ENCODE assay signal across 1 cellular context in genomic region chr3:12875857-12876451, GRCh38.
TF ChIP-seq lines count a peak whose summit lies in the region.

No MANE protein-coding gene starts in this region.

TF ChIP-seq in K562, 482 proteins besides CTCF, POLR2A, EP300 and RAD21 (continued from another document and continues in another):
- TF ChIP-seq ZNF511 (CRISPR knock-in tag; IDR thresholded peaks at IDR 0.05) (no peak; the same call in 1 of the 2 replicates), ETS2 (tag; IDR thresholded peaks at IDR 0.05; ENCODE audit: borderline replicate concordance, poor library complexity, severe bottlenecking) (no peak), FOXK1 (CRISPR knock-in tag; IDR thresholded peaks at IDR 0.05; ENCODE audit: borderline replicate concordance) (no peak), CBX8 (IDR thresholded peaks at IDR 0.05; ENCODE audit: borderline replicate concordance, extremely low read depth, low read depth, low read length, poor library complexity, severe bottlenecking) (no peak), SLC30A9 (CRISPR knock-in tag; IDR thresholded peaks at IDR 0.05) (no peak), PHF21A (IDR thresholded peaks at IDR 0.05; ENCODE audit: borderline replicate concordance, low read depth) (no peak), ZNF239 (CRISPR knock-in tag; IDR thresholded peaks at IDR 0.05) (no peak), JUN (IDR thresholded peaks at IDR 0.05; ENCODE audit: borderline replicate concordance, low read depth, low read length) (no peak), JUN (CRISPR knock-in tag; IDR thresholded peaks at IDR 0.05; ENCODE audit: borderline replicate concordance) (no peak), DDX20 (tag; IDR thresholded peaks at IDR 0.05; ENCODE audit: low read depth) (no peak), ZNF644 (tag; IDR thresholded peaks at IDR 0.05; ENCODE audit: low read depth) (no peak), HEY1 (CRISPR knock-in tag; IDR thresholded peaks at IDR 0.05; ENCODE audit: borderline replicate concordance) (no peak), CHD4 (IDR thresholded peaks at IDR 0.05; ENCODE audit: insufficient read depth, insufficient replicate concordance, low read depth, low read length, poor library complexity, severe bottlenecking) (no peak), ZNF232 (CRISPR knock-in tag; IDR thresholded peaks at IDR 0.05) (no peak), ZFP36 (IDR thresholded peaks at IDR 0.05; ENCODE audit: low read depth, low read length, partially characterized antibody) (no peak), ZNF175 (CRISPR knock-in tag; IDR thresholded peaks at IDR 0.05; ENCODE audit: low read depth) (no peak), CHD2 (IDR thresholded peaks at IDR 0.05; ENCODE audit: low read depth, low read length) (no peak), KAT7 (CRISPR knock-in tag; IDR thresholded peaks at IDR 0.05; ENCODE audit: borderline replicate concordance) (peak; percentile 47; the same call in 1 of the 2 replicates), CHCHD3 (CRISPR knock-in tag; IDR thresholded peaks at IDR 0.05) (no peak), SREBF2 (CRISPR knock-in tag; IDR thresholded peaks at IDR 0.05) (no peak), SMAD1 (IDR thresholded peaks at IDR 0.05; ENCODE audit: low read depth, low read length, partially characterized antibody) (no peak), BRD9 (IDR thresholded peaks at IDR 0.05; ENCODE audit: low read depth, partially characterized antibody) (no peak), MLX (CRISPR knock-in tag; conservative IDR thresholded peaks at IDR 0.05) (no peak), ZFP1 (CRISPR knock-in tag; IDR thresholded peaks at IDR 0.05) (no peak), PREB (CRISPR knock-in tag; IDR thresholded peaks at IDR 0.05) (no peak), NONO (IDR thresholded peaks at IDR 0.05; ENCODE audit: low read depth in 2 of 2, low read length in 1 of 2) (no peak), CTCFL (IDR thresholded peaks at IDR 0.05; ENCODE audit: borderline replicate concordance, insufficient read depth, low read depth, low read length, poor library complexity, severe bottlenecking) (peak; percentile 99), PTRF (tag; IDR thresholded peaks at IDR 0.05) (no peak), HDGF (IDR thresholded peaks at IDR 0.05) (no peak), PCBP2 (IDR thresholded peaks at IDR 0.05; ENCODE audit: low read depth, low read length, poor library complexity, severe bottlenecking) (no peak), ZNF436 (CRISPR knock-in tag; IDR thresholded peaks at IDR 0.05) (no peak), MXI1 (IDR thresholded peaks at IDR 0.05; ENCODE audit: low read depth, low read length) (peak; percentile 51; the same call in 1 of the 2 replicates), SMARCE1 (IDR thresholded peaks at IDR 0.05) (no peak), E2F8 (IDR thresholded peaks at IDR 0.05; ENCODE audit: low read depth, partially characterized antibody) (no peak), ZBTB43 (CRISPR knock-in tag; IDR thresholded peaks at IDR 0.05) (no peak), MAX (CRISPR knock-in tag; IDR thresholded peaks at IDR 0.05) (peak; percentile 49), ZNF197 (CRISPR knock-in tag; IDR thresholded peaks at IDR 0.05; ENCODE audit: low read depth) (no peak), SUPT5H (IDR thresholded peaks at IDR 0.05) (no peak), ELF2 (CRISPR knock-in tag; IDR thresholded peaks at IDR 0.05) (no peak), RNF2 (IDR thresholded peaks at IDR 0.05) (no peak), LEF1 (IDR thresholded peaks at IDR 0.05) (no peak), STAT6 (CRISPR knock-in tag; IDR thresholded peaks at IDR 0.05) (no peak), CREBBP (IDR thresholded peaks at IDR 0.05; ENCODE audit: low read depth, low read length) (no peak), CHAMP1 (IDR thresholded peaks at IDR 0.05) (no peak), PBX2 (CRISPR knock-in tag; IDR thresholded peaks at IDR 0.05; ENCODE audit: low read depth) (no peak), PBX2 (tag; conservative IDR thresholded peaks at IDR 0.05; ENCODE audit: low read depth) (no peak), SIN3A (IDR thresholded peaks at IDR 0.05; ENCODE audit: borderline replicate concordance in 2 of 2, control insufficient read depth in 1 of 2, low read depth in 2 of 2, low read length in 2 of 2) (peak; percentile 38 to 85; a peak in 2 of 4 replicates), YY1 (IDR thresholded peaks at IDR 0.05; ENCODE audit: borderline replicate concordance in 1 of 3, control insufficient read depth in 1 of 3, extremely low read depth in 1 of 3, insufficient read depth in 3 of 3, insufficient read length in 1 of 3, insufficient replicate concordance in 2 of 3, low read depth in 1 of 3, low read length in 2 of 3) (peak in 1 of 3 experiments; percentile 23), ZNF764 (CRISPR knock-in tag; IDR thresholded peaks at IDR 0.05; ENCODE audit: low read depth) (no peak), HDAC8 (tag; IDR thresholded peaks at IDR 0.05) (no peak), ZNF696 (CRISPR knock-in tag; conservative IDR thresholded peaks at IDR 0.05) (no peak), RBM34 (IDR thresholded peaks at IDR 0.05; ENCODE audit: borderline replicate concordance, insufficient read depth, low read length) (peak; percentile 58; the same call in 1 of the 2 replicates)
